1 cellular context compared by ENCODE assay signal in the genomic region with DNA sequence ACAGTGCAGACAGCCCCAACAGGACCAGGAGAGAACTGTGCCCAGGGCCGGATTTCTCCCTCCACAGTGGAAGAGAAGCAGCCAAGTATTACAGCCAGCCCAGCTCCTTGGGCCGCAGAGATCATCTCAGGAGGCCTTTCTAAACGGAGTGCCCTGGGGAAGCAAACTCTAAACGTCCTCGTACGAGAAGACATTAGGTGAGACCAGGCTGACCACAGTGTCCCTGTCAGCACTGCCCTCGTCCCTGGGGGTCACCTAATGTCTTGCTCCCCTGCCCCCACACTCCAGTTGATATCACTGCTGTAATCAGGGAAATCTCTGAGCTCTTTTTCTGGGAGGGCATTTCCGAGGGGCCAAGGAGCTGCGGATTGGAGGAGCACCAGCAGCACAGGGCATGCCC.
TF ChIP-seq lines count a peak whose summit lies in the region.

No MANE protein-coding gene starts in this region.

TF ChIP-seq in neural cell, 6 proteins besides CTCF, POLR2A, EP300 and RAD21 (continued from another document):
- TF ChIP-seq POLR2AphosphoS5 (IDR thresholded peaks at IDR 0.05), result no peak
- no peak for TF ChIP-seq MXI1 (conservative IDR thresholded peaks at IDR 0.05; ENCODE audit: poor library complexity, severe bottlenecking)
- TF ChIP-seq TAF1 (IDR thresholded peaks at IDR 0.05; ENCODE audit: low read depth), result no peak
